Comparison of ENCODE assay signal across 12 cellular contexts in genomic region chr12:30437616-30438015, GRCh38.
DNase-seq lines count a peak whose midpoint lies in the region; FAIRE-seq and TF ChIP-seq lines count a peak whose summit lies in the region.
"Had no signal": no experiment of that assay in that cellular context is flagged by ENCODE, and none has a peak within 500 bp of the region (broad histone marks: within the 10 kb centered on the region; RNA-seq: fewer than 3 reads in every experiment).

No MANE protein-coding gene starts in this region.

- peak overlapping the region; percentile 72 for H3K27ac ChIP-seq in AG04450 (ENCODE audit: low read depth, low read length)
- no peak overlapping the region for H3K27ac ChIP-seq in caudate nucleus (ENCODE audit: low read depth, low read length)

- FAIRE-seq in GM19239 (lab: Jason Lieb, UNC) = no peak

- CTCF ChIA-PET in AG04450 (lab: Charles Lee) = interaction anchor here (1.7 kb wide), 1 partner anchor 20 kb away, joined by 7 read pairs; no protein-coding TSS in a partner anchor

- TF ChIP-seq CTCF in AG04450 (IDR thresholded peaks at IDR 0.05; ENCODE audit: low read depth, low read length) (no peak), fibroblast of the aortic adventitia (IDR thresholded peaks at IDR 0.05; ENCODE audit: insufficient read depth, low read length) (no peak)

- H3K4me3 ChIP-seq in AG04450 (ENCODE audit: low read depth, low read length) = no peak overlapping the region
- H3K4me3 ChIP-seq in fibroblast of the aortic adventitia (ENCODE audit: low read depth, low read length) = no peak overlapping the region

- DNase-seq in AG04450 (ENCODE audit: low read depth, low spot score) = peak; percentile 46
- peak; percentile 97 for DNase-seq in NCI-H2171 treated with DMSO at 0.1 percent for 48 hours (lab: John Stamatoyannopoulos, UW)
- peak; percentile 44 for DNase-seq in fibroblast of the aortic adventitia (ENCODE audit: low read depth)
- DNase-seq in mucosa of gallbladder (ENCODE audit: low spot score) = peak; percentile 14
- no peak for DNase-seq in medulla oblongata (ENCODE audit: extremely low spot score)
- no peak for DNase-seq in NCI-H774 (lab: John Stamatoyannopoulos, UW)
- DNase-seq in GM19239 (ENCODE audit: insufficient read length, low spot score) = no peak
- no peak for DNase-seq in caudate nucleus (lab: John Stamatoyannopoulos, UW)
- DNase-seq: activated effector memory CD4-positive, alpha-beta T cell treated with anti-CD3 and anti-CD28 coated beads, Interleukin-2, amount 50 U/mL, for 16 hours; Calu3; glutamatergic neuron; NCI-H1436 treated with DMSO at 0.1 percent for 48 hours had no signal

- POLR2A ChIA-PET in AG04450 (lab: Yijun Ruan, JAX) = interaction anchor here (0.8 to 1.9 kb wide), 2 partner anchors 20 to 23 kb away, joined by 4 to 10 read pairs; no protein-coding TSS in a partner anchor

- no peaks in the 10 kb centered on the region for H3K27me3 ChIP-seq in AG04450 (ENCODE audit: control insufficient read depth, insufficient read depth, low read length)

- no peaks in the 10 kb centered on the region for H3K9me3 ChIP-seq in AG04450 (ENCODE audit: control insufficient read depth, insufficient read depth, low read length)

Comparison
In these comparisons a context has a peak if more than half of its experiments do, and no peak if none do; other contexts are left out.
1. DNase-seq: peak in AG04450 (single experiment), NCI-H2171 treated with DMSO at 0.1 percent for 48 hours (single experiment), fibroblast of the aortic adventitia (single experiment) and mucosa of gallbladder (single experiment); none in medulla oblongata (single experiment), NCI-H774 (single experiment), GM19239 (single experiment) and caudate nucleus (0 of 61).